ENCODE assay signal across 8 cellular contexts in genomic region chr9:92963831-92964606, GRCh38. TPM values are rescaled to one million over a fixed set of nuclear protein-coding genes. Genes with fewer than 3 reads are reported as not detected.
DNase-seq lines count a peak whose midpoint lies in the region; ATAC-seq and TF ChIP-seq lines count a peak whose summit lies in the region.

No MANE protein-coding gene starts in this region.

- H3K27ac ChIP-seq in RWPE2 (ENCODE audit: poor library complexity, severe bottlenecking) (no peak overlapping the region), substantia nigra (ENCODE audit: low read depth, low read length, poor library complexity, severe bottlenecking) (peak overlapping the region; percentile 30)

- TF ChIP-seq CTCF in RWPE2 (IDR thresholded peaks at IDR 0.05; ENCODE audit: poor library complexity, severe bottlenecking): no peak

- H3K9me3 ChIP-seq in RWPE2 (ENCODE audit: severe bottlenecking): no peaks in the 10 kb centered on the region
- no peaks in the 10 kb centered on the region for H3K9me3 ChIP-seq in mononuclear cell (ENCODE audit: low read depth, low read length)

- DNase-seq in RWPE2 (ENCODE audit: low spot score) (peak; percentile 20), substantia nigra (lab: John Stamatoyannopoulos, UW) (peak in 1 of 49 donors; percentile 7), NCI-H2227 treated with DMSO at 0.1 percent for 48 hours (lab: John Stamatoyannopoulos, UW) (no peak), NCI-H345 treated with DMSO at 0.1 percent for 48 hours (lab: John Stamatoyannopoulos, UW; ENCODE audit: unreplicated experiment) (no peak)
- DNase-seq in activated naive CD4-positive, alpha-beta T cell (lab: John Stamatoyannopoulos, UW): peak; percentile 24 to 71 (median 51)

- no peaks in the 10 kb centered on the region for H3K27me3 ChIP-seq in RWPE2 (ENCODE audit: insufficient read depth, poor library complexity, severe bottlenecking)
- H3K27me3 ChIP-seq in mononuclear cell (ENCODE audit: insufficient read depth, low read length): no peaks in the 10 kb centered on the region

- no peak overlapping the region for H3K4me3 ChIP-seq in RWPE2 (ENCODE audit: severe bottlenecking)
- peak overlapping the region; percentile 93 for H3K4me3 ChIP-seq in mononuclear cell (ENCODE audit: low read length)

- peak; percentile 79 for ATAC-seq in GM18517 (IDR thresholded peaks at IDR 0.05; ENCODE audit: unreplicated experiment)
- ATAC-seq in HG02885 (IDR thresholded peaks at IDR 0.05; ENCODE audit: poor library complexity, unreplicated experiment): peak; percentile 82
- no peak for ATAC-seq in RWPE2 (ENCODE audit: low read depth)

- H3K36me3 ChIP-seq in RWPE2 (ENCODE audit: low read depth): no peaks in the 10 kb centered on the region

- H3K4me1 ChIP-seq in RWPE2 (ENCODE audit: insufficient read depth, poor library complexity, severe bottlenecking): no peaks in the 10 kb centered on the region
- H3K4me1 ChIP-seq in mononuclear cell (ENCODE audit: insufficient read depth, low read length): peaks cover 78% of the 10 kb centered on the region

RNA-seq across cellular contexts. Expression of gene FGD3, which starts 16.7 kb away (rescaled TPM):
- total RNA-seq in mononuclear cell: 55.7 TPM

Comparison
In these comparisons a context has a peak if more than half of its experiments do, and no peak if none do; other contexts are left out.
1. DNase-seq: peak in RWPE2 (single experiment) and activated naive CD4-positive, alpha-beta T cell (4 of 4); none in NCI-H2227 treated with DMSO at 0.1 percent for 48 hours (single experiment) and NCI-H345 treated with DMSO at 0.1 percent for 48 hours (single experiment).